8 cellular contexts compared by ENCODE assay signal in the genomic region with DNA sequence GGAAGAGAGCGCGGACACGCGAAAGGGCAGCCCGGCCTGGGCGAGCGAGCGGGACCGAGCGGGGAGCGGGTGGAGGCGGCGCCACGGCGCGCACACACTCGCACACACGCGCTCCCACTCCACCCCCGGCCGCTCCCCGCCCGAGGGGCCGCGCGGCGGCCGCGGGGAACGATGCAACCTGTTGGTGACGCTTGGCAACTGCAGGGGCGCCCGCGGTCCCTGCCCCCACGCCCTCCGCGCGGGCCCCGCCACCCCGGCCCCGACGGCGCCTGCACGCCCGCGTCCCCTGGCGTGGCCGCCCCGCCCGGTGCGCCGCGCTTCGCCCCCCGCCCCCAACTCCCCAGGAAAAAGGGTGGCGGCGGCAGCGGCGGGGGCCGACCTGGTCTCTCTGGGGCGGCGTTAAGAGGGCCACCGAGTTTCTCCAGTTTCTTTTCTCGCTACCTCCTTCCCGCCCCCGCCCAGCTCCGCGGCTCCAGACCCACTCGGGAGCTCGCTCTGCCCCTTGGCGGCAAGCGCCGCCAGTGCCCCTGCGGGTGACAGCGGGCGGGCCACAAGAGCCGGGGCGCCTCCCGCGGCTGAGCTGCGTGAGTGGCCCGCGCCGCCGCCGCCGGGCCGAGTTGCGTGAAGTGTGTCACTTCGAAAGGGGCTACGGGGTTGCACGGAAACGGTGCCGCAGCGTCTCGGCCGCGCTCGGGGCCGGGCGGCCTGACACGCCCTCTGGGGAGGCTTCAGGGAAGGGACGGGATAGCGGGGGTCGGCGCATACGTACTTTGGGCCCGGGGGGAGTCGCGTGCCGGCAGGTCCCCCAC. TPM values are rescaled to one million over a fixed set of nuclear protein-coding genes. Genes with fewer than 3 reads are reported as not detected.
DNase-seq lines count a peak whose midpoint lies in the region; ATAC-seq, FAIRE-seq and TF ChIP-seq lines count a peak whose summit lies in the region.

Gene NR3C1 (minus strand): TSS at position 80 of the 809 bp plus-strand sequence. CDS start 2,847 bp downstream, outside the sequence.

- H3K9ac ChIP-seq in endothelial cell of umbilical vein (replicated peaks; ENCODE audit: extremely low read depth, insufficient read depth, low read length), result peak within 1 kb of the TSS; percentile 95

- H3K4me3 ChIP-seq in endothelial cell of umbilical vein (replicated peaks in 1 of 3; ENCODE audit: insufficient read depth in 1 of 3, low read depth in 1 of 3, low read length in 3 of 3) (peak within 1 kb of the TSS; percentile 64 to 94 (median 87)), mononuclear cell (ENCODE audit: low read length) (peak within 1 kb of the TSS; percentile 90)

- intact Hi-C loops in endothelial cell of umbilical vein (cut with micrococcal nuclease), result loop anchor here (1.0 to 10.0 kb wide), 14 partner anchors 89 to 787 kb away; no protein-coding TSS in a partner anchor

- peak; percentile 61 for TF ChIP-seq POLR2A in GM19099 (IDR thresholded peaks at IDR 0.05; ENCODE audit: extremely low read depth, insufficient read length, low read depth)
- no peak for TF ChIP-seq POLR2A in endothelial cell of umbilical vein (IDR thresholded peaks at IDR 0.05; ENCODE audit: low read depth, low read length)

- H3K9me1 ChIP-seq in endothelial cell of umbilical vein (replicated peaks; ENCODE audit: control insufficient read depth, extremely low read depth, insufficient read depth, low read length), result no peaks in the 10 kb centered on the region

- H3K9me3 ChIP-seq in endothelial cell of umbilical vein (replicated peaks; ENCODE audit: control insufficient read depth, insufficient read depth, low read length) (no peaks in the 10 kb centered on the region), mononuclear cell (ENCODE audit: low read depth, low read length) (no peaks in the 10 kb centered on the region)

- peak within 1 kb of the TSS; percentile 94 for H3K27ac ChIP-seq in endothelial cell of umbilical vein (ENCODE audit: insufficient read depth, low read depth, low read length)

- peak; percentile 65 for ATAC-seq in HG03432 (IDR thresholded peaks at IDR 0.05; ENCODE audit: unreplicated experiment)

- peak within 1 kb of the TSS; percentile 89 for H2AFZ ChIP-seq in endothelial cell of umbilical vein (ENCODE audit: low read depth, low read length)

- H3K4me1 ChIP-seq in endothelial cell of umbilical vein (ENCODE audit: control insufficient read depth, extremely low read depth, insufficient read depth, low read length) (peaks cover 39% of the 10 kb centered on the region), mononuclear cell (ENCODE audit: insufficient read depth, low read length) (peaks cover 37% of the 10 kb centered on the region)

- no peaks in the 10 kb centered on the region for H3K27me3 ChIP-seq in endothelial cell of umbilical vein (ENCODE audit: control insufficient read depth in 2 of 2, insufficient read depth in 2 of 2, low read length in 2 of 2)
- H3K27me3 ChIP-seq in mononuclear cell (ENCODE audit: insufficient read depth, low read length), result no peaks in the 10 kb centered on the region

- peaks cover 39% of the 10 kb centered on the region for H3K79me2 ChIP-seq in endothelial cell of umbilical vein (ENCODE audit: control insufficient read depth, insufficient read depth, low read length)

- DNase-seq in CD1c-positive myeloid dendritic cell (ENCODE audit: extremely low spot score) (peak; percentile 94), NOMO-1 treated with dmso at 0.1 percent for 144 hours (lab: John Stamatoyannopoulos, UW; ENCODE audit: unreplicated experiment) (peak; percentile 82), endothelial cell of umbilical vein (ENCODE audit: low read depth, low spot score) (peak; percentile 78)
- peak; percentile 89 for DNase-seq in activated CD8-positive, alpha-beta memory T cell treated with anti-CD3 and anti-CD28 coated beads, Interleukin-2, amount 50 U/mL, for 4 hours
- peak; percentile 66 to 75 for DNase-seq in stimulated activated CD8-positive, alpha-beta memory T cell treated with anti-CD3 and anti-CD28 coated beads, Interleukin-4, amount 100 ng/mL, for 1 hour (ENCODE audit: low read depth in 2 of 2, low spot score in 1 of 2)

- peak; percentile 16 to 62 for TF ChIP-seq CTCF in endothelial cell of umbilical vein (IDR thresholded peaks at IDR 0.05; ENCODE audit: extremely low read depth in 1 of 2, insufficient read depth in 1 of 2, low read depth in 1 of 2, low read length in 2 of 2)

- H3K36me3 ChIP-seq in endothelial cell of umbilical vein (ENCODE audit: control insufficient read depth in 2 of 2, extremely low read depth in 1 of 2, insufficient read depth in 2 of 2, low read length in 2 of 2), result no peaks in the 10 kb centered on the region

- BruUV-seq in endothelial cell of umbilical vein (replicated peaks; lab: Mats Ljungman, UMichigan), result no TSS peak

- H4K20me1 ChIP-seq in endothelial cell of umbilical vein (replicated peaks; ENCODE audit: control insufficient read depth, extremely low read depth, insufficient read depth, low read length), result no peaks in the 10 kb centered on the region

- H3K4me2 ChIP-seq in endothelial cell of umbilical vein (ENCODE audit: insufficient read depth, low read length), result peak within 1 kb of the TSS; percentile 95

- peak; percentile 64 for FAIRE-seq in endothelial cell of umbilical vein (lab: Jason Lieb, UNC)

- dilution Hi-C loops in endothelial cell of umbilical vein (cut with MboI; ENCODE audit: extremely low pct_ligation_motif_present, low sequenced_read_pairs), result no loop called here

- CTCF ChIA-PET in endothelial cell of umbilical vein (lab: Charles Lee), result interaction anchor here (0.6 to 2.8 kb wide), 54 partner anchors 8 to 786 kb away, joined by 3 to 35 read pairs (median 4); no protein-coding TSS in a partner anchor

- POLR2A ChIA-PET in endothelial cell of umbilical vein (lab: Charles Lee), result interaction anchor here (0.6 to 1.2 kb wide), 3 partner anchors 324 to 478 kb away, joined by 3 to 5 read pairs (median 4); no protein-coding TSS in a partner anchor

TF ChIP-seq in endothelial cell of umbilical vein, 7 proteins besides CTCF, POLR2A, EP300 and RAD21:
- peak; percentile 4 for TF ChIP-seq MYC (IDR thresholded peaks at IDR 0.05; ENCODE audit: low read depth, low read length)
- TF ChIP-seq MAX (IDR thresholded peaks at IDR 0.05; ENCODE audit: insufficient read depth, insufficient read length), result peak; percentile 34
- no peak for TF ChIP-seq FOS (IDR thresholded peaks at IDR 0.05; ENCODE audit: borderline replicate concordance, insufficient read depth, low read length)
- TF ChIP-seq POLR2AphosphoS5 (IDR thresholded peaks at IDR 0.05; ENCODE audit: insufficient read depth, low read depth, low read length), result peak; percentile 69

RNA-seq across cellular contexts. Expression of gene NR3C1, which starts in this region (rescaled TPM):
- 17.0 and 21.2 TPM in 2 replicates for total RNA-seq in endothelial cell of umbilical vein
- 3.0 and 4.1 TPM in 2 replicates for polyA plus RNA-seq in endothelial cell of umbilical vein
- 5.4 and 5.5 TPM in 2 replicates for polyA plus RNA-seq in endothelial cell of umbilical vein (2011; cell fraction: cytosol; rRNA removed)
- polyA plus RNA-seq in endothelial cell of umbilical vein (2011; cell fraction: nucleus; rRNA removed), result 6.4 and 8.2 TPM in 2 replicates
- polyA plus RNA-seq in endothelial cell of umbilical vein (2012), result 11.5 and 15.6 TPM in 2 replicates
- polyA minus RNA-seq in endothelial cell of umbilical vein, result 12.0 and 13.3 TPM in 2 replicates
- polyA minus RNA-seq in endothelial cell of umbilical vein (2011; cell fraction: cytosol; rRNA and poly(A)+ RNA removed), result 50.7 TPM
- polyA minus RNA-seq in endothelial cell of umbilical vein (2011; cell fraction: nucleus; rRNA and poly(A)+ RNA removed), result 20.7 and 29.0 TPM in 2 replicates
- 168 TPM for total RNA-seq in mononuclear cell

Comparison
In these comparisons a context has a peak if more than half of its experiments do, and no peak if none do; other contexts are left out.
1. Peak in every context shown above with its lines: DNase-seq, ATAC-seq, H3K4me3 ChIP-seq and H3K27ac ChIP-seq.